8 cellular contexts compared by ENCODE assay signal in the genomic region with DNA sequence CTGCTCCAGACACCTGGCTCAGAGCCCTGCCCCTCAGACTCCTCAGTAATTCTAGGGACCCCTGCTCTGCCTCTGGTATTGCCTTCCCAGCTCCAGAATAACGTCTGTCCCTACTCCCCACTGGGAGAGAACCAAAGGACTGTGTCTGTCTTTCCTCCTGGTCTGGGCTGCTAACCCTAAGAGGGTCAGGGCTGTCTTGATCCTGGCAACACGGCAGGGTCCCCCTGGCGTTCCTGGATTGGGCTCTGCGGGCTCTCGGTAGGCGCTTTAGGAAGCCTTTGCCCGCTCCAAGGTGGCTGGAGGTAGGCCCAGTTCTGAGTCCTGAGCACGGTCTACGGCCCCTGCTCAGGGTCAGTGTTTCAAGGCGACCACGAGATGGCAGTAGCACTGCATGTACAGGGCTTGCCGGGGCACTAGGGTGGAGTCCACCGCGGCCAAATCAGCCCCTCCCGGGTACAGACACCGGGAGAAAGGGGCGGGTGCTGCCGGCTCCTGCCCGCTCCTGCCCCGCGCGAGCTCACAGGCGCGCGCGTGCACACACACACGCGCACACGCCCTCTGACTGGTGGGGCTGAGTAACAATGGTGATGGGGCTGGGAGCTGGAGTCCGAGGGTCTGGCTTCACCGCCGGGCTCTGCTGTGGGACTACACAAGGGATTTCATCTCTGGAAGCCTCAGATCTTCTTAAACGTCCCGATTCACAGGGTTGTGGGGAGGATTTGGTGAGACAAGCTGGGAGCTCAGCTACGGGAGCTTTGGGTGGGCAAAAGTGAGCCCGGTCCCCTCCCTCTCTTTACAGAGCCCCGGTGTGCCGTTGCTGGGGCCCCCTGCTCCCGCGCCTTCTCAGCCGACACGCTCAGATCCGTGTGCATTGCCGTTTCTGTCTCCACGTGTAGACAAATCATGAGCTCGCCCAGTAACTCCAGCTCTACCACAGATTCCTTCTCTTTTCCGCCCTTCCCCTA. TPM values are rescaled to one million over a fixed set of nuclear protein-coding genes. Genes with fewer than 3 reads are reported as not detected.
DNase-seq lines count a peak whose midpoint lies in the region; ATAC-seq and TF ChIP-seq lines count a peak whose summit lies in the region.

No MANE protein-coding gene starts in this region.

- H3K36me3 Mint-ChIP-seq in activated CD4-positive, alpha-beta memory T cell treated with anti-CD3 and anti-CD28 coated beads, Interleukin-2, amount 10 ng/mL, durations not matched to agents 7 days and 5 days (ENCODE audit: low read depth) = no peaks in the 10 kb centered on the region

- no peaks in the 10 kb centered on the region for H3K9me3 ChIP-seq in lower lobe of right lung

- CTCF ChIA-PET in activated CD4-positive, alpha-beta memory T cell treated with anti-CD3 and anti-CD28 coated beads, Interleukin-2, amount 10 ng/mL, durations not matched to agents 7 days and 5 days (lab: Charles Lee) = interaction anchor here (0.5 to 3.9 kb wide), 32 partner anchors 10 to 773 kb away, joined by 3 to 42 read pairs (median 3); a partner anchor contains a TSS

- intact Hi-C loops in lower lobe of right lung (cut with DNase I) = no loop called here

- H3K27ac ChIP-seq in C4-2B (peak overlapping the region; percentile 44), lower lobe of right lung (peak overlapping the region; percentile 62)

- no peaks in the 10 kb centered on the region for H3K9me3 Mint-ChIP-seq in activated CD4-positive, alpha-beta memory T cell treated with anti-CD3 and anti-CD28 coated beads, Interleukin-2, amount 10 ng/mL, durations not matched to agents 7 days and 5 days

- peak; percentile 93 for TF ChIP-seq CTCF in C4-2B (conservative IDR thresholded peaks at IDR 0.05)
- peak; percentile 94 for TF ChIP-seq CTCF in lower lobe of right lung (IDR thresholded peaks at IDR 0.05)

- H3K27me3 Mint-ChIP-seq in activated CD4-positive, alpha-beta memory T cell treated with anti-CD3 and anti-CD28 coated beads, Interleukin-2, amount 10 ng/mL, durations not matched to agents 7 days and 5 days = peaks cover 5% of the 10 kb centered on the region

- peaks cover 24% of the 10 kb centered on the region for H3K4me1 Mint-ChIP-seq in activated CD4-positive, alpha-beta memory T cell treated with anti-CD3 and anti-CD28 coated beads, Interleukin-2, amount 10 ng/mL, durations not matched to agents 7 days and 5 days

- peak; percentile 56 for DNase-seq in NCI-H774 (lab: John Stamatoyannopoulos, UW)
- peak; percentile 91 for DNase-seq in activated CD4-positive, alpha-beta memory T cell treated with anti-CD3 and anti-CD28 coated beads, Interleukin-2, amount 10 ng/mL, durations not matched to agents 7 days and 5 days
- DNase-seq in ecto neural progenitor cell (ENCODE audit: low spot score) = peak; percentile 93
- peak; percentile 93 for DNase-seq in lower lobe of right lung
- DNase-seq in stimulated activated CD4-positive, alpha-beta T cell treated with anti-CD3 and anti-CD28 coated beads, Interleukin-4, amount 100 ng/mL, for 48 hours (ENCODE audit: low read depth in 2 of 2) = peak; percentile 77 to 87

- H3K4me3 ChIP-seq in lower lobe of right lung = peak overlapping the region; percentile 62

- peak; percentile 81 for ATAC-seq in GM19395 (IDR thresholded peaks at IDR 0.05; ENCODE audit: unreplicated experiment)
- ATAC-seq in HG03571 (IDR thresholded peaks at IDR 0.05; ENCODE audit: unreplicated experiment) = peak; percentile 64
- peak; percentile 93 for ATAC-seq in lower lobe of right lung

- no peaks in the 10 kb centered on the region for H3K27me3 ChIP-seq in lower lobe of right lung (ENCODE audit: low read depth)

- peaks cover 26% of the 10 kb centered on the region for H3K36me3 ChIP-seq in lower lobe of right lung

- peaks cover 35% of the 10 kb centered on the region for H3K4me1 ChIP-seq in lower lobe of right lung

- POLR2A ChIA-PET in activated CD4-positive, alpha-beta memory T cell treated with anti-CD3 and anti-CD28 coated beads, Interleukin-2, amount 10 ng/mL, durations not matched to agents 7 days and 5 days (lab: Charles Lee) = interaction anchor here (0.6 to 1.5 kb wide), 11 partner anchors 15 to 298 kb away, joined by 3 to 5 read pairs (median 3); a partner anchor contains a TSS

- no peak overlapping the region for H3K27ac Mint-ChIP-seq in activated CD4-positive, alpha-beta memory T cell treated with anti-CD3 and anti-CD28 coated beads, Interleukin-2, amount 10 ng/mL, durations not matched to agents 7 days and 5 days

- peak overlapping the region; percentile 74 for H3K4me3 Mint-ChIP-seq in activated CD4-positive, alpha-beta memory T cell treated with anti-CD3 and anti-CD28 coated beads, Interleukin-2, amount 10 ng/mL, durations not matched to agents 7 days and 5 days

RNA-seq across cellular contexts. Expression of a gene that starts 30.1 kb away (rescaled TPM):
- 1 to 10 TPM; 2.4 to 2.9 TPM for total RNA-seq in activated CD4-positive, alpha-beta memory T cell treated with anti-CD3 and anti-CD28 coated beads, Interleukin-2, amount 10 ng/mL, durations not matched to agents 7 days and 5 days
- total RNA-seq in lower lobe of right lung = 68.3 TPM

RNA-seq across cellular contexts. Expression of a gene that starts 49.1 kb away (rescaled TPM):
- 100 to 1,000 TPM; 190 to 195 TPM for total RNA-seq in activated CD4-positive, alpha-beta memory T cell treated with anti-CD3 and anti-CD28 coated beads, Interleukin-2, amount 10 ng/mL, durations not matched to agents 7 days and 5 days
- 25.7 TPM for total RNA-seq in lower lobe of right lung

RNA-seq across cellular contexts. Expression of a gene that starts 51.1 kb away (rescaled TPM):
- 10 to 100 TPM; 37.3 to 41.4 TPM for total RNA-seq in activated CD4-positive, alpha-beta memory T cell treated with anti-CD3 and anti-CD28 coated beads, Interleukin-2, amount 10 ng/mL, durations not matched to agents 7 days and 5 days
- total RNA-seq in lower lobe of right lung = 70.3 TPM

Comparison
In these comparisons a context has a peak if more than half of its experiments do, and no peak if none do; other contexts are left out.
1. Peak in every context shown above with its lines: DNase-seq, ATAC-seq, H3K4me3 ChIP-seq and H3K27ac ChIP-seq.
2. RNA of a gene that starts 30.1 kb away (total RNA-seq): 68.3 TPM in lower lobe of right lung (single experiment); 2.4 to 2.9 TPM in activated CD4-positive, alpha-beta memory T cell treated with anti-CD3 and anti-CD28 coated beads, Interleukin-2, amount 10 ng/mL, durations not matched to agents 7 days and 5 days; every median in the first group is over 10 times any median in the second.